7 cellular contexts compared by ENCODE assay signal in genomic region chr11:18322818-18323570, GRCh38. TPM values are rescaled to one million over a fixed set of nuclear protein-coding genes. Genes with fewer than 3 reads are reported as not detected.
DNase-seq lines count a peak whose midpoint lies in the region; ATAC-seq and TF ChIP-seq lines count a peak whose summit lies in the region.

No MANE protein-coding gene starts in this region.

- intact Hi-C loops in gastrocnemius medialis (cut with DNase I; ENCODE audit: low total_unique reads) = loop anchor here (1.0 to 2.0 kb wide), 5 partner anchors 73 to 376 kb away; partner anchors contain the start of genes SPTY2D1, TMEM86A and UEVLD

- peak overlapping the region; percentile 91 for H3K4me3 ChIP-seq in GM23248
- H3K4me3 ChIP-seq in SJCRH30 = peak overlapping the region; percentile 95
- H3K4me3 ChIP-seq in fibroblast of pulmonary artery (replicated peaks; ENCODE audit: low read depth, low read length) = peak overlapping the region; percentile 71
- H3K4me3 ChIP-seq in gastrocnemius medialis = peak overlapping the region; percentile 88 to 89 (median 88)

- H3F3A ChIP-seq in GM23248 (ENCODE audit: insufficient read depth) = peaks cover 16% of the 10 kb centered on the region

- H3K9me3 ChIP-seq in GM23248 (ENCODE audit: low read depth) (no peaks in the 10 kb centered on the region), SJCRH30 (replicated peaks) (no peaks in the 10 kb centered on the region), gastrocnemius medialis (no peaks in the 10 kb centered on the region)

- ATAC-seq in gastrocnemius medialis (no peak), GM21447 (IDR thresholded peaks at IDR 0.05; ENCODE audit: unreplicated experiment) (no peak), HG03342 (IDR thresholded peaks at IDR 0.05; ENCODE audit: unreplicated experiment) (no peak)

- H3K9me2 ChIP-seq in GM23248 (ENCODE audit: insufficient read depth) = no peaks in the 10 kb centered on the region

- H4K20me1 ChIP-seq in GM23248 (ENCODE audit: insufficient read depth) = no peaks in the 10 kb centered on the region

- H3K27ac ChIP-seq in GM23248 (no peak overlapping the region; the same call in 1 of the 2 replicates), SJCRH30 (peak overlapping the region; percentile 100), gastrocnemius medialis (peak overlapping the region; percentile 95 to 99 (median 98))

- TF ChIP-seq CTCF in fibroblast of pulmonary artery (IDR thresholded peaks at IDR 0.05; ENCODE audit: low read length, missing control alignments) = no peak
- TF ChIP-seq CTCF in gastrocnemius medialis (IDR thresholded peaks at IDR 0.05 in 4 of 5, conservative IDR thresholded peaks at IDR 0.05 in 1 of 5) = no peak

- H2AFZ ChIP-seq in GM23248 = no peak overlapping the region

- H3K79me2 ChIP-seq in GM23248 (ENCODE audit: insufficient read depth) = peaks cover 91% of the 10 kb centered on the region

- peak overlapping the region; percentile 93 for H3K4me2 ChIP-seq in GM23248 (ENCODE audit: unreplicated experiment)

- in situ Hi-C loops in GM23248 (cut with MboI) = loop anchor here (10.0 kb wide), 1 partner anchor 62 kb away; no protein-coding TSS in a partner anchor
- in situ Hi-C loops in gastrocnemius medialis (cut with MboI; ENCODE audit: low sequenced_read_pairs in 4 of 4) = loop anchor here in 3 of 4 donors (5.0 to 10.0 kb wide), 4 partner anchors 72 to 312 kb away; partner anchors contain the start of genes SPTY2D1 (in 2 of the 3), LDHA (in 1 of the 3) and TSG101 (in 1 of the 3)

- 3 to 5% methylated on average over 18 of the region's 18 CpGs for WGBS in GM23248 (ENCODE audit: low coverage in 1 of 2, low lambda C conversion rate in 2 of 2, missing lambda C conversion rate in 2 of 2), 2 experiments

- no peaks in the 10 kb centered on the region for H3K27me3 ChIP-seq in GM23248 (replicated peaks; ENCODE audit: insufficient read depth)
- no peaks in the 10 kb centered on the region for H3K27me3 ChIP-seq in SJCRH30
- H3K27me3 ChIP-seq in gastrocnemius medialis = no peaks in the 10 kb centered on the region

- H3K36me3 ChIP-seq in GM23248 (ENCODE audit: low read depth) (peaks cover 13% of the 10 kb centered on the region; the same call in 1 of the 2 replicates), SJCRH30 (peaks cover 24% of the 10 kb centered on the region), gastrocnemius medialis (no peaks in the 10 kb centered on the region)

- DNase-seq in GM23248 = peak; percentile 28
- DNase-seq in SJCRH30 = no peak
- DNase-seq in fibroblast of pulmonary artery (ENCODE audit: low read depth) = no peak
- no peak for DNase-seq in gastrocnemius medialis
- no peak for DNase-seq in GDM1 (lab: John Stamatoyannopoulos, UW)

- H3K9ac ChIP-seq in GM23248 = peak overlapping the region; percentile 91

- no peak for TF ChIP-seq POLR2A in gastrocnemius medialis (IDR thresholded peaks at IDR 0.05)

- H3K4me1 ChIP-seq in GM23248 (ENCODE audit: insufficient read depth) (peaks cover 37% of the 10 kb centered on the region), SJCRH30 (no peaks in the 10 kb centered on the region), gastrocnemius medialis (peaks cover 31 to 37% of the 10 kb centered on the region in 2 donors)

RNA-seq across cellular contexts. Expression of gene GTF2H1, which starts 0.6 kb away (rescaled TPM):
- 77.4 and 89.8 TPM in 2 replicates for total RNA-seq in GM23248 (2014; rRNA removed; shearing (Covaris generic))
- 58.7 and 61.6 TPM in 2 replicates for polyA plus RNA-seq in GM23248 (2016; fragmentation: Nextera tagmentation; extraction: Ambion mirVana)
- total RNA-seq in SJCRH30 (2014; rRNA removed; shearing (Covaris generic)) = 72.9 and 85.2 TPM in 2 replicates
- 10 to 100 TPM; 30.9 to 45.6 (median 33.2) TPM for total RNA-seq in gastrocnemius medialis

RNA-seq across cellular contexts. Expression of gene HPS5, which starts 1.1 kb away (rescaled TPM):
- 34.7 and 34.9 TPM in 2 replicates for total RNA-seq in GM23248 (2014; rRNA removed; shearing (Covaris generic))
- 20.2 and 20.4 TPM in 2 replicates for polyA plus RNA-seq in GM23248 (2016; fragmentation: Nextera tagmentation; extraction: Ambion mirVana)
- total RNA-seq in SJCRH30 (2014; rRNA removed; shearing (Covaris generic)) = 36.9 and 40.5 TPM in 2 replicates
- total RNA-seq in gastrocnemius medialis = 10 to 100 TPM in 2 of 4 donors, 1 to 10 TPM in 2; 5.3 to 13.1 (median 9.7) TPM

RNA-seq across cellular contexts. Expression of gene SAA1, which starts 56.9 kb away (rescaled TPM):
- not detected in 2 replicates for total RNA-seq in GM23248 (2014; rRNA removed; shearing (Covaris generic))
- polyA plus RNA-seq in GM23248 (2016; fragmentation: Nextera tagmentation; extraction: Ambion mirVana) = not detected in 2 replicates
- not detected in 2 replicates for total RNA-seq in SJCRH30 (2014; rRNA removed; shearing (Covaris generic))
- 100 to 1,000 TPM in 2 of 4 donors, 10 to 100 TPM in 1, 1 to 10 TPM in 1; 5.7 to 145 (median 89.3) TPM for total RNA-seq in gastrocnemius medialis
